Comparison of ENCODE assay signal across 29 cellular contexts in the genomic region with DNA sequence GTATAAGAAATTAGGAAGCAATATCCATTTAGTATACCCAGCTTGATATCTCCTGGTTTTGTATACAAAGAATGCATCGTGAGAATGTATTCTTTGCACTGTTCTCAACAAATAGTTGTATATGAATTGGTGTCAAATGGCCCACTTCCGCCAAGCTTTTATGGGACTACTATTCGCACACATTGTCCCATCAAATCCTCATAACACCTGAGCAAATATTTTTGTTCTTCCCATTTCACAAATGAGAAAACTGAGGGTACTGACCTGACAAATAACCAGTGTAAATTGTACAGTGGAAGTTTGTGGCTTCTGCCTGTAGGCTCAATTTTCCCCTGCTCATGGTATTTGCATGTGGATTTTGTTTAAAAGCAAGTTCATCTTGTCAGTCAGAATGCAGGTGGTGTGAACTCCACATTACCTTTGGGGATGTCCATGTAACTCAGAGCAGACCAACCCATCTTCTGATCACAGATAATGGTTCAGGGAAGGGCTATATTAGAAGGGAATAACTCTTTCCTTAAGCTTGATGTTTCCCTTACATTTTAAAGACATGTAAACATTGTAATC.
"Had no signal": no experiment of that assay in that cellular context is flagged by ENCODE, and none has a peak within 500 bp of the region (broad histone marks: within the 10 kb centered on the region; RNA-seq: fewer than 3 reads in every experiment).

No MANE protein-coding gene starts in this region.

- H3K4me1 ChIP-seq: esophagus squamous epithelium, left ventricle myocardium inferior, neural progenitor cell, right atrium auricular region, vagina had no signal

- DNase-seq: activated CD4-positive, alpha-beta memory T cell treated with anti-CD3 and anti-CD28 coated beads for 36 hours; activated CD4-positive, alpha-beta T cell treated with anti-CD3 and anti-CD28 coated beads, Interleukin-2, amount 10 ng/mL, durations not matched to agents 24 days and 14 days; activated CD4-positive, CD25-positive, alpha-beta regulatory T cell treated with anti-CD3 and anti-CD28 coated beads, Interleukin-2, amount 50 U/mL, for 72 hours; activated CD8-positive, alpha-beta memory T cell treated with anti-CD3 and anti-CD28 coated beads, Interleukin-2, amount 50 U/mL, for 48 hours; activated gamma-delta T cell; activated naive CD4-positive, alpha-beta T cell treated with anti-CD3 and anti-CD28 coated beads, Interleukin-2, amount 50 U/mL, for 16 hours; activated T-cell treated with anti-CD3 and anti-CD28 coated beads, Interleukin-2, amount 50 U/mL, for 24 hours; amniotic stem cell; dermis blood vessel endothelial cell; effector CD8-positive, alpha-beta T cell; esophagus squamous epithelium; foreskin melanocyte; left ventricle myocardium inferior; mesendoderm; natural killer cell; stimulated activated CD4-positive, alpha-beta T cell treated with anti-CD3 and anti-CD28 coated beads, Interleukin-1b, Interleukin-23, amount 100 ng/mL, for 48 hours; stimulated activated CD4-positive, alpha-beta T cell treated with anti-CD3 and anti-CD28 coated beads, Interleukin-4, amount 100 ng/mL, for 4 hours; stimulated activated CD8-positive, alpha-beta memory T cell treated with anti-CD3 and anti-CD28 coated beads, Interleukin-4, amount 100 ng/mL, for 48 hours; stimulated activated naive CD8-positive, alpha-beta T cell treated with anti-CD3 and anti-CD28 coated beads, Interleukin-15, amount 100 ng/mL, for 72 hours; substantia nigra had no signal

- H3K4me3 ChIP-seq: esophagus squamous epithelium, left ventricle myocardium inferior, lung, neural progenitor cell, right atrium auricular region, smooth muscle cell, vagina had no signal

- H3K36me3 ChIP-seq: esophagus squamous epithelium, left ventricle myocardium inferior, neural progenitor cell, right atrium auricular region, vagina had no signal

- H3K9me3 ChIP-seq: esophagus squamous epithelium, left ventricle myocardium inferior, right atrium auricular region, vagina had no signal

- H3K27me3 ChIP-seq: esophagus squamous epithelium, right atrium auricular region, vagina had no signal

- ATAC-seq: natural killer cell; stimulated activated memory B cell treated with anti-CD40 and anti-IgM and Interleukin-4, amounts not matched to agents 10 μg/mL and 1 μg/mL and 100 μg/mL, for 72 hours; stimulated activated naive CD8-positive, alpha-beta T cell treated with anti-CD3 and anti-CD28 coated beads, Interleukin-15, amount 100 ng/mL, for 72 hours had no signal

- FAIRE-seq: astrocyte, colon, endometrium had no signal
